Comparison of ENCODE assay signal across 1 cellular context in genomic region chr17:48970865-48971687, GRCh38.
TF ChIP-seq lines count a peak whose summit lies in the region.

No MANE protein-coding gene starts in this region.

TF ChIP-seq in HepG2, 621 proteins besides CTCF, POLR2A, EP300 and RAD21 (continued from another document):
- TF ChIP-seq THAP9 (CRISPR knock-in tag; IDR thresholded peaks at IDR 0.05; ENCODE audit: borderline replicate concordance) (no peak; the same call in 1 of the 2 replicates), ZNF383 (CRISPR knock-in tag; IDR thresholded peaks at IDR 0.05; ENCODE audit: borderline replicate concordance) (no peak), ZNF83 (CRISPR knock-in tag; IDR thresholded peaks at IDR 0.05; ENCODE audit: borderline replicate concordance) (no peak), KDM3A (CRISPR knock-in tag; IDR thresholded peaks at IDR 0.05; ENCODE audit: low read depth) (peak; percentile 76; the same call in 1 of the 2 replicates), KAT8 (CRISPR knock-in tag; IDR thresholded peaks at IDR 0.05) (peak; percentile 69), ZMYM3 (CRISPR knock-in tag; IDR thresholded peaks at IDR 0.05) (peak; percentile 97), ZSCAN31 (CRISPR knock-in tag; IDR thresholded peaks at IDR 0.05; ENCODE audit: low read depth) (no peak; the same call in 1 of the 2 replicates), MLX (CRISPR knock-in tag; IDR thresholded peaks at IDR 0.05) (peak; percentile 87), NR2F6 (IDR thresholded peaks at IDR 0.05) (peak; percentile 86), NR2F6 (CRISPR knock-in tag; IDR thresholded peaks at IDR 0.05) (peak; percentile 90), FOXM1 (CRISPR knock-in tag; IDR thresholded peaks at IDR 0.05) (no peak), DBP (CRISPR knock-in tag; IDR thresholded peaks at IDR 0.05; ENCODE audit: not compliant biosample characterization) (no peak), ATF7-NPFF (CRISPR knock-in tag; IDR thresholded peaks at IDR 0.05; ENCODE audit: low read depth) (peak; percentile 77), ZNF670 (CRISPR knock-in tag; IDR thresholded peaks at IDR 0.05; ENCODE audit: borderline replicate concordance) (peak; percentile 71; the same call in 1 of the 2 replicates), ZNF709 (CRISPR knock-in tag; IDR thresholded peaks at IDR 0.05) (0 out of 2 replicates have a peak, but pooled peaks have one; percentile 38), ATF2 (CRISPR knock-in tag; IDR thresholded peaks at IDR 0.05) (peak; percentile 66; the same call in 1 of the 2 replicates), SRF (IDR thresholded peaks at IDR 0.05; ENCODE audit: low read depth, low read length) (no peak), ZBTB26 (CRISPR knock-in tag; IDR thresholded peaks at IDR 0.05; ENCODE audit: borderline replicate concordance) (no peak), IKZF4 (CRISPR knock-in tag; IDR thresholded peaks at IDR 0.05; ENCODE audit: borderline replicate concordance, low read depth, not compliant biosample characterization) (peak; percentile 22), TGIF2 (CRISPR knock-in tag; IDR thresholded peaks at IDR 0.05) (peak; percentile 10; the same call in 1 of the 2 replicates), ZFP90 (CRISPR knock-in tag; IDR thresholded peaks at IDR 0.05; ENCODE audit: borderline replicate concordance) (peak; percentile 77; the same call in 1 of the 2 replicates), ZNF615 (CRISPR knock-in tag; IDR thresholded peaks at IDR 0.05; ENCODE audit: borderline replicate concordance) (no peak), ZNF292 (CRISPR knock-in tag; IDR thresholded peaks at IDR 0.05; ENCODE audit: borderline replicate concordance, low read depth) (peak; percentile 98), MXI1 (IDR thresholded peaks at IDR 0.05; ENCODE audit: borderline replicate concordance, low read depth, low read length) (peak; percentile 24; the same call in 1 of the 3 replicates), RXRB (CRISPR knock-in tag; IDR thresholded peaks at IDR 0.05; ENCODE audit: borderline replicate concordance) (peak; percentile 87), JUND (CRISPR knock-in tag; IDR thresholded peaks at IDR 0.05) (peak; percentile 80)
- TF ChIP-seq, protein P1, sequence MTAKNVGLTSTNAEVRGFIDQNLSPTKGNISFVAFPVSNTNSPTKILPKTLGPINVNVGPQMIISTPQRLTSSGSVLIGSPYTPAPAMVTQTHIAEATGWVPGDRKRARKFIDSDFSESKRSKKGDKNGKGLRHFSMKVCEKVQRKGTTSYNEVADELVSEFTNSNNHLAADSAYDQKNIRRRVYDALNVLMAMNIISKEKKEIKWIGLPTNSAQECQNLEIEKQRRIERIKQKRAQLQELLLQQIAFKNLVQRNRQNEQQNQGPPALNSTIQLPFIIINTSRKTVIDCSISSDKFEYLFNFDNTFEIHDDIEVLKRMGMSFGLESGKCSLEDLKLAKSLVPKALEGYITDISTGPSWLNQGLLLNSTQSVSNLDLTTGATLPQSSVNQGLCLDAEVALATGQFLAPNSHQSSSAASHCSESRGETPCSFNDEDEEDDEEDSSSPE (CRISPR knock-in tag; IDR thresholded peaks at IDR 0.05), result peak; percentile 45; the same call in 1 of the 2 replicates
- TF ChIP-seq, protein P2, sequence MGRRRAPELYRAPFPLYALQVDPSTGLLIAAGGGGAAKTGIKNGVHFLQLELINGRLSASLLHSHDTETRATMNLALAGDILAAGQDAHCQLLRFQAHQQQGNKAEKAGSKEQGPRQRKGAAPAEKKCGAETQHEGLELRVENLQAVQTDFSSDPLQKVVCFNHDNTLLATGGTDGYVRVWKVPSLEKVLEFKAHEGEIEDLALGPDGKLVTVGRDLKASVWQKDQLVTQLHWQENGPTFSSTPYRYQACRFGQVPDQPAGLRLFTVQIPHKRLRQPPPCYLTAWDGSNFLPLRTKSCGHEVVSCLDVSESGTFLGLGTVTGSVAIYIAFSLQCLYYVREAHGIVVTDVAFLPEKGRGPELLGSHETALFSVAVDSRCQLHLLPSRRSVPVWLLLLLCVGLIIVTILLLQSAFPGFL (CRISPR knock-in tag; IDR thresholded peaks at IDR 0.05), result no peak
- TF ChIP-seq, protein P3, sequence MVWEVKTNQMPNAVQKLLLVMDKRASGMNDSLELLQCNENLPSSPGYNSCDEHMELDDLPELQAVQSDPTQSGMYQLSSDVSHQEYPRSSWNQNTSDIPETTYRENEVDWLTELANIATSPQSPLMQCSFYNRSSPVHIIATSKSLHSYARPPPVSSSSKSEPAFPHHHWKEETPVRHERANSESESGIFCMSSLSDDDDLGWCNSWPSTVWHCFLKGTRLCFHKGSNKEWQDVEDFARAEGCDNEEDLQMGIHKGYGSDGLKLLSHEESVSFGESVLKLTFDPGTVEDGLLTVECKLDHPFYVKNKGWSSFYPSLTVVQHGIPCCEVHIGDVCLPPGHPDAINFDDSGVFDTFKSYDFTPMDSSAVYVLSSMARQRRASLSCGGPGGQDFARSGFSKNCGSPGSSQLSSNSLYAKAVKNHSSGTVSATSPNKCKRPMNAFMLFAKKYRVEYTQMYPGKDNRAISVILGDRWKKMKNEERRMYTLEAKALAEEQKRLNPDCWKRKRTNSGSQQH (CRISPR knock-in tag; IDR thresholded peaks at IDR 0.05; ENCODE audit: low read depth), result no peak
- TF ChIP-seq, protein P4, sequence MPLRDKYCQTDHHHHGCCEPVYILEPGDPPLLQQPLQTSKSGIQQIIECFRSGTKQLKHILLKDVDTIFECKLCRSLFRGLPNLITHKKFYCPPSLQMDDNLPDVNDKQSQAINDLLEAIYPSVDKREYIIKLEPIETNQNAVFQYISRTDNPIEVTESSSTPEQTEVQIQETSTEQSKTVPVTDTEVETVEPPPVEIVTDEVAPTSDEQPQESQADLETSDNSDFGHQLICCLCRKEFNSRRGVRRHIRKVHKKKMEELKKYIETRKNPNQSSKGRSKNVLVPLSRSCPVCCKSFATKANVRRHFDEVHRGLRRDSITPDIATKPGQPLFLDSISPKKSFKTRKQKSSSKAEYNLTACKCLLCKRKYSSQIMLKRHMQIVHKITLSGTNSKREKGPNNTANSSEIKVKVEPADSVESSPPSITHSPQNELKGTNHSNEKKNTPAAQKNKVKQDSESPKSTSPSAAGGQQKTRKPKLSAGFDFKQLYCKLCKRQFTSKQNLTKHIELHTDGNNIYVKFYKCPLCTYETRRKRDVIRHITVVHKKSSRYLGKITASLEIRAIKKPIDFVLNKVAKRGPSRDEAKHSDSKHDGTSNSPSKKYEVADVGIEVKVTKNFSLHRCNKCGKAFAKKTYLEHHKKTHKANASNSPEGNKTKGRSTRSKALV (CRISPR knock-in tag; IDR thresholded peaks at IDR 0.05), result no peak
